18 cellular contexts compared by ENCODE assay signal in genomic region chr6:41434803-41435470, GRCh38.
A peak's percentile ranks its signal among the peaks of the same experiment; 100 is the strongest.
DNase-seq lines count a peak whose midpoint lies in the region; ATAC-seq, FAIRE-seq and TF ChIP-seq lines count a peak whose summit lies in the region.
"Had no signal": no experiment of that assay in that cellular context is flagged by ENCODE, and none has a peak within 500 bp of the region (broad histone marks: within the 10 kb centered on the region; RNA-seq: fewer than 3 reads in every experiment).

No MANE protein-coding gene starts in this region.

- peaks cover 9 to 36% of the 10 kb centered on the region in 2 experiments for H3K27me3 ChIP-seq in HepG2 (ENCODE audit: control insufficient read depth in 1 of 2, insufficient read depth in 2 of 2, low read length in 2 of 2)
- H3K27me3 ChIP-seq in right lobe of liver, result no peaks in the 10 kb centered on the region

- H3K4me1 ChIP-seq in HepG2 (ENCODE audit: insufficient read depth, low read length) (peaks cover 14% of the 10 kb centered on the region), right lobe of liver (no peaks in the 10 kb centered on the region)
- H3K4me1 ChIP-seq: Caco-2 had no signal

- H3K36me3 Mint-ChIP-seq in WTC11 (no peaks in the 10 kb centered on the region), nephron (ENCODE audit: low read depth) (no peaks in the 10 kb centered on the region), progenitor cell of endocrine pancreas (ENCODE audit: insufficient read depth) (no peaks in the 10 kb centered on the region)

- H3K27ac Mint-ChIP-seq in WTC11, result peak overlapping the region; percentile 47; the same call in 1 of the 2 replicates
- H3K27ac Mint-ChIP-seq in nephron, result peak overlapping the region; percentile 32 to 70 (median 60)
- no peak overlapping the region for H3K27ac Mint-ChIP-seq in progenitor cell of endocrine pancreas
- H3K27ac Mint-ChIP-seq: CD4-positive, alpha-beta T cell; HFFc6 had no signal

- no peak for TF ChIP-seq EP300 in HepG2 (IDR thresholded peaks at IDR 0.05; ENCODE audit: low read depth in 2 of 2, low read length in 2 of 2)
- no peak for TF ChIP-seq EP300 in HepG2 (CRISPR knock-in tag; IDR thresholded peaks at IDR 0.05; ENCODE audit: borderline replicate concordance)

- H2AFZ ChIP-seq in HepG2 (ENCODE audit: low read length), result no peak overlapping the region

- 63% methylated on average over 9 of the region's 9 CpGs for WGBS in HepG2 (ENCODE audit: low lambda C conversion rate)
- 65% methylated on average over 8 of the region's 9 CpGs for WGBS in right lobe of liver (ENCODE audit: insufficient coverage, low coverage, low lambda C conversion rate, missing lambda C conversion rate)

- H3K36me3 ChIP-seq in HepG2 (replicated peaks in 1 of 2; ENCODE audit: control insufficient read depth in 1 of 2, insufficient read depth in 2 of 2, low read length in 2 of 2), result no peaks in the 10 kb centered on the region
- H3K36me3 ChIP-seq in right lobe of liver, result no peaks in the 10 kb centered on the region

- peaks cover 47% of the 10 kb centered on the region for H3K27me3 Mint-ChIP-seq in WTC11 (ENCODE audit: low read depth)
- peaks cover 50% of the 10 kb centered on the region for H3K27me3 Mint-ChIP-seq in nephron (ENCODE audit: low read depth)
- no peaks in the 10 kb centered on the region for H3K27me3 Mint-ChIP-seq in progenitor cell of endocrine pancreas

- BruUV-seq in HepG2 (replicated peaks; lab: Mats Ljungman, UMichigan), result no TSS peak

- no peak overlapping the region for H3K9ac ChIP-seq in HepG2 (ENCODE audit: insufficient read depth, low read depth, low read length)

- TF ChIP-seq POLR2A in HepG2 (IDR thresholded peaks at IDR 0.05; ENCODE audit: insufficient read depth in 1 of 2, low read depth in 2 of 2, low read length in 2 of 2), result no peak
- no peak for TF ChIP-seq POLR2A in right lobe of liver (IDR thresholded peaks at IDR 0.05)

- H3K4me1 Mint-ChIP-seq in WTC11 (peaks cover 29% of the 10 kb centered on the region), nephron (peaks cover 44% of the 10 kb centered on the region), progenitor cell of endocrine pancreas (ENCODE audit: low read depth) (peaks cover 14% of the 10 kb centered on the region)

- H3K4me3 ChIP-seq in HepG2 (replicated peaks in 1 of 3; ENCODE audit: insufficient read depth in 1 of 3, low read depth in 2 of 3, low read length in 3 of 3), result no peak overlapping the region
- H3K4me3 ChIP-seq in right lobe of liver, result no peak overlapping the region

- no peak for FAIRE-seq in HepG2 (lab: Jason Lieb, UNC)
- FAIRE-seq: D721Med, G401.6, GM12891, GM19239, H54 had no signal

- H3K27ac ChIP-seq in HepG2 (ENCODE audit: extremely low read length, insufficient read depth, low read length) (no peak overlapping the region), right lobe of liver (no peak overlapping the region)
- H3K27ac ChIP-seq: C4-2B, HL-60 had no signal

- no peaks in the 10 kb centered on the region for H3K79me2 ChIP-seq in HepG2 (ENCODE audit: insufficient read depth, low read length)

- in situ Hi-C loops in HepG2 (cut with HindIII; ENCODE audit: extremely low pct_ligation_motif_present, low pct_unique_long_range_greater_than_20kb), result no loop called here

- intact Hi-C loops in HepG2 (cut with micrococcal nuclease; ENCODE audit: unreplicated experiment) (no loop called here), right lobe of liver (cut with DNase I) (no loop called here)

- no peak for TF ChIP-seq RAD21 in HepG2 (CRISPR knock-in tag; IDR thresholded peaks at IDR 0.05)

- no peak for DNase-seq in HepG2 (ENCODE audit: low spot score)
- no peak for DNase-seq in right lobe of liver
- no peak for DNase-seq in WTC11 (ENCODE audit: low spot score)
- no peak for DNase-seq in iPS-NIHi11 (ENCODE audit: low spot score)
- no peak for DNase-seq in progenitor cell of endocrine pancreas (ENCODE audit: low spot score, unreplicated experiment)
- DNase-seq: ACHN; Caco-2; CD4-positive, alpha-beta T cell; HCEC 1CT; HFFc6 had no signal

- TF ChIP-seq CTCF in HepG2 (CRISPR knock-in tag; IDR thresholded peaks at IDR 0.05) (no peak), right lobe of liver (IDR thresholded peaks at IDR 0.05) (no peak), WTC11 (IDR thresholded peaks at IDR 0.05) (no peak), nephron (IDR thresholded peaks at IDR 0.05; ENCODE audit: unreplicated experiment in 3 of 3) (no peak), progenitor cell of endocrine pancreas (IDR thresholded peaks at IDR 0.05; ENCODE audit: unreplicated experiment) (no peak)

- H3K9me3 Mint-ChIP-seq in WTC11 (no peaks in the 10 kb centered on the region), nephron (no peaks in the 10 kb centered on the region), progenitor cell of endocrine pancreas (ENCODE audit: low read depth) (no peaks in the 10 kb centered on the region)
- H3K9me3 Mint-ChIP-seq: CD4-positive, alpha-beta T cell; HFFc6 had no signal

- no peak overlapping the region for H3K4me2 ChIP-seq in HepG2 (ENCODE audit: low read depth, low read length)

- H4K20me1 ChIP-seq in HepG2 (ENCODE audit: insufficient read depth, low read length), result no peaks in the 10 kb centered on the region

- ATAC-seq in HepG2 (no peak), right lobe of liver (no peak), WTC11 (peak; percentile 45)

- H3K9me3 ChIP-seq in HepG2 (ENCODE audit: low read length) (no peaks in the 10 kb centered on the region), right lobe of liver (no peaks in the 10 kb centered on the region)
- H3K9me3 ChIP-seq: Caco-2 had no signal

- POLR2A ChIA-PET in HepG2 (lab: Yijun Ruan, JAX) (no interaction called here), WTC11 (lab: Charles Lee) (no interaction called here)

- H3K4me3 Mint-ChIP-seq in WTC11 (no peak overlapping the region), nephron (peak overlapping the region in 1 of 3 experiments; percentile 19), progenitor cell of endocrine pancreas (ENCODE audit: low read depth) (no peak overlapping the region)
- H3K4me3 Mint-ChIP-seq: CD4-positive, alpha-beta T cell; HFFc6 had no signal

- CTCF ChIA-PET in HepG2 (lab: Yijun Ruan, JAX; ENCODE audit: low intra/inter-chr PET ratio, low total read pairs), result no interaction called here
- CTCF ChIA-PET in WTC11 (lab: Charles Lee), result no interaction called here

TF ChIP-seq in HepG2, 621 proteins besides CTCF, POLR2A, EP300 and RAD21:
- no peak for TF ChIP-seq MBNL3 (CRISPR knock-in tag; conservative IDR thresholded peaks at IDR 0.05)
- peak; percentile 78 to 81 for TF ChIP-seq MAFK (conservative IDR thresholded peaks at IDR 0.05 in 1 of 2, IDR thresholded peaks at IDR 0.05 in 1 of 2; ENCODE audit: low read length in 2 of 2)
- TF ChIP-seq MAFF (IDR thresholded peaks at IDR 0.05; ENCODE audit: low read depth, low read length), result peak; percentile 67

TF ChIP-seq in WTC11, 78 proteins besides CTCF, POLR2A, EP300 and RAD21 (continues in another document):
- TF ChIP-seq, protein P1, sequence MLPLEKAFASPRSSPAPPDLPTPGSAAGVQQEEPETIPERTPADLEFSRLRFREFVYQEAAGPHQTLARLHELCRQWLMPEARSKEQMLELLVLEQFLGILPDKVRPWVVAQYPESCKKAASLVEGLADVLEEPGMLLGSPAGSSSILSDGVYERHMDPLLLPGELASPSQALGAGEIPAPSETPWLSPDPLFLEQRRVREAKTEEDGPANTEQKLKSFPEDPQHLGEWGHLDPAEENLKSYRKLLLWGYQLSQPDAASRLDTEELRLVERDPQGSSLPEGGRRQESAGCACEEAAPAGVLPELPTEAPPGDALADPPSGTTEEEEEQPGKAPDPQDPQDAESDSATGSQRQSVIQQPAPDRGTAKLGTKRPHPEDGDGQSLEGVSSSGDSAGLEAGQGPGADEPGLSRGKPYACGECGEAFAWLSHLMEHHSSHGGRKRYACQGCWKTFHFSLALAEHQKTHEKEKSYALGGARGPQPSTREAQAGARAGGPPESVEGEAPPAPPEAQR (CRISPR knock-in tag; IDR thresholded peaks at IDR 0.05), result no peak
- TF ChIP-seq TEAD1 (CRISPR knock-in tag; IDR thresholded peaks at IDR 0.05), result no peak
- TF ChIP-seq PREB (CRISPR knock-in tag; IDR thresholded peaks at IDR 0.05; ENCODE audit: borderline replicate concordance), result no peak
- no peak for TF ChIP-seq FOXP4 (CRISPR knock-in tag; IDR thresholded peaks at IDR 0.05)
- TF ChIP-seq SMAD4 (CRISPR knock-in tag; IDR thresholded peaks at IDR 0.05), result no peak
- no peak for TF ChIP-seq GRHL2 (CRISPR knock-in tag; IDR thresholded peaks at IDR 0.05; ENCODE audit: insufficient replicate concordance, severe bottlenecking)
